24 cellular contexts compared by ENCODE assay signal in genomic region chr9:85685081-85685480, GRCh38. TPM values are rescaled to one million over a fixed set of nuclear protein-coding genes. Genes with fewer than 3 reads are reported as not detected.
A peak's percentile ranks its signal among the peaks of the same experiment; 100 is the strongest.
DNase-seq lines count a peak whose midpoint lies in the region; ATAC-seq, FAIRE-seq and TF ChIP-seq lines count a peak whose summit lies in the region.
"Had no signal": no experiment of that assay in that cellular context is flagged by ENCODE, and none has a peak within 500 bp of the region (broad histone marks: within the 10 kb centered on the region; RNA-seq: fewer than 3 reads in every experiment).

No MANE protein-coding gene starts in this region.

- H3K4me1 Mint-ChIP-seq in central memory CD8-positive, alpha-beta T cell = peaks cover 40% of the 10 kb centered on the region
- H3K4me1 Mint-ChIP-seq: GM23338 had no signal

- H3K4me3 ChIP-seq in HepG2 (replicated peaks in 1 of 3; ENCODE audit: insufficient read depth in 1 of 3, low read depth in 2 of 3, low read length in 3 of 3) = no peak overlapping the region
- H3K4me3 ChIP-seq in right lobe of liver = no peak overlapping the region
- no peak overlapping the region for H3K4me3 ChIP-seq in small intestine (ENCODE audit: low read depth in 1 of 2, low read length in 2 of 2)
- H3K4me3 ChIP-seq: A549; BLaER1 treated with 17β-estradiol and CSF1 and Interleukin-3, amounts not matched to agents 10 nM and 100 nM; GM23338; HAP-1 had no signal

- no peaks in the 10 kb centered on the region for H3K36me3 ChIP-seq in HepG2 (replicated peaks in 1 of 2; ENCODE audit: control insufficient read depth in 1 of 2, insufficient read depth in 2 of 2, low read length in 2 of 2)
- H3K36me3 ChIP-seq in right lobe of liver = no peaks in the 10 kb centered on the region
- no peaks in the 10 kb centered on the region for H3K36me3 ChIP-seq in small intestine (ENCODE audit: control insufficient read depth in 2 of 2, insufficient read depth in 2 of 2, low read length in 2 of 2)
- H3K36me3 ChIP-seq: BE2C, HAP-1 had no signal

- DNase-seq in HepG2 (ENCODE audit: low spot score) (no peak), right lobe of liver (no peak), small intestine (no peak)
- DNase-seq in central memory CD8-positive, alpha-beta T cell (ENCODE audit: low spot score in 2 of 2) = no peak
- DNase-seq: ACHN; AML-193; BE2C; CD4-positive, alpha-beta T cell; CD8-positive, alpha-beta memory T cell; DMS 273 treated with DMSO at 0.1 percent for 48 hours; DMS79; EL; GF-D8 had no signal

- POLR2A ChIA-PET in HepG2 (lab: Yijun Ruan, JAX) = no interaction called here

- H3K79me2 ChIP-seq in HepG2 (ENCODE audit: insufficient read depth, low read length) = no peaks in the 10 kb centered on the region

- no peak overlapping the region for H3K4me2 ChIP-seq in HepG2 (ENCODE audit: low read depth, low read length)
- H3K4me2 ChIP-seq: A549; BLaER1 treated with 17β-estradiol and CSF1 and Interleukin-3, amounts not matched to agents 10 nM and 100 nM; GM23338 had no signal

- H4K20me1 ChIP-seq in HepG2 (ENCODE audit: insufficient read depth, low read length) = no peaks in the 10 kb centered on the region

- no peak overlapping the region for H3K9ac ChIP-seq in HepG2 (ENCODE audit: insufficient read depth, low read depth, low read length)
- H3K9ac ChIP-seq: BLaER1 treated with 17β-estradiol and CSF1 and Interleukin-3, amounts not matched to agents 10 nM and 100 nM had no signal

- FAIRE-seq in HepG2 (lab: Jason Lieb, UNC) (no peak), small intestine (lab: Jason Lieb, UNC) (peak; percentile 19)
- FAIRE-seq: D721Med, GM12891, GM18507 had no signal

- H3K27ac ChIP-seq in HepG2 (ENCODE audit: extremely low read length, insufficient read depth, low read length) (no peak overlapping the region), right lobe of liver (no peak overlapping the region), small intestine (ENCODE audit: low read depth in 1 of 2, low read length in 1 of 2) (no peak overlapping the region)
- H3K27ac ChIP-seq: 22Rv1; A549; BLaER1 treated with 17β-estradiol and CSF1 and Interleukin-3, amounts not matched to agents 10 nM and 100 nM had no signal

- TF ChIP-seq RAD21 in HepG2 (CRISPR knock-in tag; IDR thresholded peaks at IDR 0.05) = no peak

- H3K9me3 ChIP-seq in HepG2 (ENCODE audit: low read length) = no peaks in the 10 kb centered on the region
- H3K9me3 ChIP-seq in right lobe of liver = no peaks in the 10 kb centered on the region
- H3K9me3 ChIP-seq in small intestine (ENCODE audit: control insufficient read depth, low read depth) = no peaks in the 10 kb centered on the region
- H3K9me3 ChIP-seq: A549, BE2C, HAP-1 had no signal

- H3K4me1 ChIP-seq in HepG2 (ENCODE audit: insufficient read depth, low read length) (no peaks in the 10 kb centered on the region), right lobe of liver (no peaks in the 10 kb centered on the region), small intestine (ENCODE audit: control insufficient read depth in 2 of 2, insufficient read depth in 1 of 2, low read depth in 1 of 2, low read length in 1 of 2) (no peaks in the 10 kb centered on the region)
- H3K4me1 ChIP-seq: A549; BE2C; BLaER1 treated with 17β-estradiol and CSF1 and Interleukin-3, amounts not matched to agents 10 nM and 100 nM had no signal

- H3K27me3 ChIP-seq in HepG2 (ENCODE audit: control insufficient read depth in 1 of 2, insufficient read depth in 2 of 2, low read length in 2 of 2) (no peaks in the 10 kb centered on the region), right lobe of liver (no peaks in the 10 kb centered on the region), small intestine (ENCODE audit: control insufficient read depth in 2 of 2, insufficient read depth in 2 of 2, low read length in 2 of 2) (no peaks in the 10 kb centered on the region)
- H3K27me3 ChIP-seq: BE2C; BLaER1 treated with 17β-estradiol and CSF1 and Interleukin-3, amounts not matched to agents 10 nM and 100 nM had no signal

- BruUV-seq in HepG2 (replicated peaks; lab: Mats Ljungman, UMichigan) = no TSS peak

- no peaks in the 10 kb centered on the region for H3K27me3 Mint-ChIP-seq in central memory CD8-positive, alpha-beta T cell
- H3K27me3 Mint-ChIP-seq: CD4-positive, alpha-beta T cell; CD8-positive, alpha-beta memory T cell had no signal

- peak overlapping the region; percentile 35 for H3K27ac Mint-ChIP-seq in central memory CD8-positive, alpha-beta T cell (ENCODE audit: low read depth)
- H3K27ac Mint-ChIP-seq: CD4-positive, alpha-beta T cell; GM23338 had no signal

- TF ChIP-seq CTCF in HepG2 (CRISPR knock-in tag; IDR thresholded peaks at IDR 0.05) (no peak), right lobe of liver (IDR thresholded peaks at IDR 0.05) (no peak)

- TF ChIP-seq POLR2A in HepG2 (IDR thresholded peaks at IDR 0.05; ENCODE audit: insufficient read depth in 1 of 2, low read depth in 2 of 2, low read length in 2 of 2) (no peak), right lobe of liver (IDR thresholded peaks at IDR 0.05) (no peak)

- peaks cover 20% of the 10 kb centered on the region for H3K36me3 Mint-ChIP-seq in central memory CD8-positive, alpha-beta T cell (ENCODE audit: insufficient read depth)

- in situ Hi-C loops in HepG2 (cut with HindIII; ENCODE audit: extremely low pct_ligation_motif_present, low pct_unique_long_range_greater_than_20kb) = loop anchor here (25.0 kb wide), 1 partner anchor 102 kb away; no protein-coding TSS in a partner anchor

- no peaks in the 10 kb centered on the region for H3K9me3 Mint-ChIP-seq in central memory CD8-positive, alpha-beta T cell
- H3K9me3 Mint-ChIP-seq: CD4-positive, alpha-beta T cell had no signal

- CTCF ChIA-PET in HepG2 (lab: Yijun Ruan, JAX; ENCODE audit: low intra/inter-chr PET ratio, low total read pairs) = no interaction called here

- ATAC-seq in HepG2 (no peak), right lobe of liver (no peak), GM18520 (IDR thresholded peaks at IDR 0.05; ENCODE audit: unreplicated experiment) (no peak), HG03571 (IDR thresholded peaks at IDR 0.05; ENCODE audit: unreplicated experiment) (no peak)
- no peak for ATAC-seq in central memory CD8-positive, alpha-beta T cell (replicated peaks; ENCODE audit: extremely low read depth, poor library complexity, severe bottlenecking)
- ATAC-seq: A549, GM23338 had no signal

- H2AFZ ChIP-seq in HepG2 (ENCODE audit: low read length) = no peak overlapping the region
- H2AFZ ChIP-seq: GM23338 had no signal

- no peak overlapping the region for H3K4me3 Mint-ChIP-seq in central memory CD8-positive, alpha-beta T cell
- H3K4me3 Mint-ChIP-seq: CD14-positive monocyte; CD4-positive, alpha-beta T cell; CD8-positive, alpha-beta memory T cell; GM23338 had no signal

- intact Hi-C loops in HepG2 (cut with micrococcal nuclease; ENCODE audit: unreplicated experiment) = no loop called here
- intact Hi-C loops in right lobe of liver (cut with DNase I) = no loop called here

- no peak for TF ChIP-seq EP300 in HepG2 (IDR thresholded peaks at IDR 0.05; ENCODE audit: low read depth in 2 of 2, low read length in 2 of 2)
- no peak for TF ChIP-seq EP300 in HepG2 (CRISPR knock-in tag; IDR thresholded peaks at IDR 0.05; ENCODE audit: borderline replicate concordance)

TF ChIP-seq in HepG2, 621 proteins besides CTCF, POLR2A, EP300 and RAD21:
- TF ChIP-seq ISX (CRISPR knock-in tag; conservative IDR thresholded peaks at IDR 0.05) = no peak
- peak; percentile 72; the same call in 1 of the 2 replicates for TF ChIP-seq ZNF317 (CRISPR knock-in tag; IDR thresholded peaks at IDR 0.05)

RNA-seq across cellular contexts. Expression of gene AGTPBP1, which starts 56.7 kb away (rescaled TPM):
- total RNA-seq in HepG2 (2016; rRNA removed; fragmentation: Illumina TruSeq; extraction: Trizol) (22.3 and 23.9 TPM in 2 replicates), right lobe of liver (1 to 10 TPM; 5.1 to 7.7 (median 6.5) TPM)
- 66.6 and 80.4 TPM in 2 replicates for total RNA-seq in HepG2 (2016; cell fraction: cytosol; rRNA removed; fragmentation: Illumina TruSeq; extraction: Trizol; ENCODE audit: low read depth)
- total RNA-seq in HepG2 (2016; cell fraction: insoluble cytoplasmic fraction; rRNA removed; fragmentation: Illumina TruSeq; extraction: Trizol) = 20.9 and 21.9 TPM in 2 replicates
- total RNA-seq in HepG2 (2016; cell fraction: membrane; rRNA removed; fragmentation: Illumina TruSeq; extraction: Trizol) = 35.1 and 45.2 TPM in 2 replicates
- 25.6 and 30.4 TPM in 2 replicates for total RNA-seq in HepG2 (2016; cell fraction: nucleus; rRNA removed; fragmentation: Illumina TruSeq; extraction: Trizol)
- polyA plus RNA-seq in HepG2 (2011; rRNA removed) (8.8 and 9.7 TPM in 2 replicates), small intestine (1 to 10 TPM; 2.7 to 4.7 (median 3.6) TPM)
- polyA plus RNA-seq in HepG2 (2011; cell fraction: cytosol; rRNA removed) = 3.5 and 6.0 TPM in 2 replicates
- polyA plus RNA-seq in HepG2 (2011; cell fraction: nucleus; rRNA removed) = 7.4 and 9.4 TPM in 2 replicates
- 10.0 and 13.3 TPM in 2 replicates for polyA plus RNA-seq in HepG2 (2012)
- 3.2 and 3.9 TPM in 2 replicates for polyA plus RNA-seq in HepG2 (2016; cell fraction: cytosol; fragmentation: Illumina TruSeq; extraction: Trizol; ENCODE audit: low read depth)
- 14.1 and 14.7 TPM in 2 replicates for polyA plus RNA-seq in HepG2 (2016; cell fraction: insoluble cytoplasmic fraction; fragmentation: Illumina TruSeq; extraction: Trizol; ENCODE audit: low read depth)
- 8.1 and 8.2 TPM in 2 replicates for polyA plus RNA-seq in HepG2 (2016; cell fraction: membrane; fragmentation: Illumina TruSeq; extraction: Trizol; ENCODE audit: low read depth)
- polyA plus RNA-seq in HepG2 (2016; cell fraction: nucleus; fragmentation: Illumina TruSeq; extraction: Trizol; ENCODE audit: insufficient read depth, low read depth) = 16.0 and 17.6 TPM in 2 replicates
- polyA minus RNA-seq in HepG2 (2011; rRNA and poly(A)+ RNA removed; ENCODE audit: low replicate concordance) = 5.8 and 6.2 TPM in 2 replicates
- polyA minus RNA-seq in HepG2 (2011; cell fraction: cytosol; rRNA and poly(A)+ RNA removed) = 11.5 and 12.0 TPM in 2 replicates
- polyA minus RNA-seq in HepG2 (2011; cell fraction: nucleus; rRNA and poly(A)+ RNA removed) = 36.3 and 36.8 TPM in 2 replicates
